In the genomic region with DNA sequence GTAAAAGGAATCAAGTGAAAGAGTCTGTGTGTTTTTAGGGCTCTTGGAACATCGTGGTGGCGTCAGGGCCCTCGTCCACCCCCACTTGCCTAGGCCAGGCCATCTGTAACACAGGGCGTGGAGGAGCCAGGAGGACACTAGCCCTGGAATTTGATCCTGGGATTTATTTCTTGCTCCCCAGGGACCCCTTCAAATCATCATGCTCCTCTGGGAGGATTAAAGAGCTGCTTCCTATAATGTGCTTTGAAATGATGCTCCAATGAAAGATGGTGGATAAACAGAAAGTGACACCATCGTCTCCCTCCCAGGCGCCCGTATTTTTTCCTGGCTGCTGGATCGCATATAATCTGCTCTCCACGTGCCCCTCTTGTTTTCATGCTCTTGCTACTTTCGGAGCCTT, we compare ENCODE assay signal across 1 cellular context.
TF ChIP-seq lines count a peak whose summit lies in the region.

No MANE protein-coding gene starts in this region.

TF ChIP-seq in GM23338, 12 proteins besides CTCF, POLR2A, EP300 and RAD21 (continued from another document):
- TF ChIP-seq, protein P1, sequence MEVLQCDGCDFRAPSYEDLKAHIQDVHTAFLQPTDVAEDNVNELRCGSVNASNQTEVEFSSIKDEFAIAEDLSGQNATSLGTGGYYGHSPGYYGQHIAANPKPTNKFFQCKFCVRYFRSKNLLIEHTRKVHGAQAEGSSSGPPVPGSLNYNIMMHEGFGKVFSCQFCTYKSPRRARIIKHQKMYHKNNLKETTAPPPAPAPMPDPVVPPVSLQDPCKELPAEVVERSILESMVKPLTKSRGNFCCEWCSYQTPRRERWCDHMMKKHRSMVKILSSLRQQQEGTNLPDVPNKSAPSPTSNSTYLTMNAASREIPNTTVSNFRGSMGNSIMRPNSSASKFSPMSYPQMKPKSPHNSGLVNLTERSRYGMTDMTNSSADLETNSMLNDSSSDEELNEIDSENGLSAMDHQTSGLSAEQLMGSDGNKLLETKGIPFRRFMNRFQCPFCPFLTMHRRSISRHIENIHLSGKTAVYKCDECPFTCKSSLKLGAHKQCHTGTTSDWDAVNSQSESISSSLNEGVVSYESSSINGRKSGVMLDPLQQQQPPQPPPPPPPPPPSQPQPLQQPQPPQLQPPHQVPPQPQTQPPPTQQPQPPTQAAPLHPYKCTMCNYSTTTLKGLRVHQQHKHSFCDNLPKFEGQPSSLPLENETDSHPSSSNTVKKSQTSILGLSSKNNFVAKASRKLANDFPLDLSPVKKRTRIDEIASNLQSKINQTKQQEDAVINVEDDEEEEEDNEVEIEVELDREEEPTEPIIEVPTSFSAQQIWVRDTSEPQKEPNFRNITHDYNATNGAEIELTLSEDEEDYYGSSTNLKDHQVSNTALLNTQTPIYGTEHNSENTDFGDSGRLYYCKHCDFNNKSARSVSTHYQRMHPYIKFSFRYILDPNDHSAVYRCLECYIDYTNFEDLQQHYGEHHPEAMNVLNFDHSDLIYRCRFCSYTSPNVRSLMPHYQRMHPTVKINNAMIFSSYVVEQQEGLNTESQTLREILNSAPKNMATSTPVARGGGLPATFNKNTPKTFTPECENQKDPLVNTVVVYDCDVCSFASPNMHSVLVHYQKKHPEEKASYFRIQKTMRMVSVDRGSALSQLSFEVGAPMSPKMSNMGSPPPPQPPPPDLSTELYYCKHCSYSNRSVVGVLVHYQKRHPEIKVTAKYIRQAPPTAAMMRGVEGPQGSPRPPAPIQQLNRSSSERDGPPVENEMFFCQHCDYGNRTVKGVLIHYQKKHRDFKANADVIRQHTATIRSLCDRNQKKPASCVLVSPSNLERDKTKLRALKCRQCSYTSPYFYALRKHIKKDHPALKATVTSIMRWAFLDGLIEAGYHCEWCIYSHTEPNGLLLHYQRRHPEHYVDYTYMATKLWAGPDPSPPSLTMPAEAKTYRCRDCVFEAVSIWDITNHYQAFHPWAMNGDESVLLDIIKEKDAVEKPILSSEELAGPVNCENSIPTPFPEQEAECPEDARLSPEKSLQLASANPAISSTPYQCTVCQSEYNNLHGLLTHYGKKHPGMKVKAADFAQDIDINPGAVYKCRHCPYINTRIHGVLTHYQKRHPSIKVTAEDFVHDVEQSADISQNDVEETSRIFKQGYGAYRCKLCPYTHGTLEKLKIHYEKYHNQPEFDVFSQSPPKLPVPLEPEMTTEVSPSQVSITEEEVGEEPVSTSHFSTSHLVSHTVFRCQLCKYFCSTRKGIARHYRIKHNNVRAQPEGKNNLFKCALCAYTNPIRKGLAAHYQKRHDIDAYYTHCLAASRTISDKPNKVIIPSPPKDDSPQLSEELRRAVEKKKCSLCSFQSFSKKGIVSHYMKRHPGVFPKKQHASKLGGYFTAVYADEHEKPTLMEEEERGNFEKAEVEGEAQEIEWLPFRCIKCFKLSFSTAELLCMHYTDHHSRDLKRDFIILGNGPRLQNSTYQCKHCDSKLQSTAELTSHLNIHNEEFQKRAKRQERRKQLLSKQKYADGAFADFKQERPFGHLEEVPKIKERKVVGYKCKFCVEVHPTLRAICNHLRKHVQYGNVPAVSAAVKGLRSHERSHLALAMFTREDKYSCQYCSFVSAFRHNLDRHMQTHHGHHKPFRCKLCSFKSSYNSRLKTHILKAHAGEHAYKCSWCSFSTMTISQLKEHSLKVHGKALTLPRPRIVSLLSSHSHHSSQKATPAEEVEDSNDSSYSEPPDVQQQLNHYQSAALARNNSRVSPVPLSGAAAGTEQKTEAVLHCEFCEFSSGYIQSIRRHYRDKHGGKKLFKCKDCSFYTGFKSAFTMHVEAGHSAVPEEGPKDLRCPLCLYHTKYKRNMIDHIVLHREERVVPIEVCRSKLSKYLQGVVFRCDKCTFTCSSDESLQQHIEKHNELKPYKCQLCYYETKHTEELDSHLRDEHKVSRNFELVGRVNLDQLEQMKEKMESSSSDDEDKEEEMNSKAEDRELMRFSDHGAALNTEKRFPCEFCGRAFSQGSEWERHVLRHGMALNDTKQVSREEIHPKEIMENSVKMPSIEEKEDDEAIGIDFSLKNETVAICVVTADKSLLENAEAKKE (CRISPR knock-in tag; IDR thresholded peaks at IDR 0.05): no peak
- TF ChIP-seq ZNF114 (CRISPR knock-in tag; IDR thresholded peaks at IDR 0.05) (no peak), STAT1 (IDR thresholded peaks at IDR 0.05; ENCODE audit: unreplicated experiment) (no peak), CREB1 (CRISPR knock-in tag; IDR thresholded peaks at IDR 0.05; ENCODE audit: low read depth) (no peak)
- TF ChIP-seq, protein P2, sequence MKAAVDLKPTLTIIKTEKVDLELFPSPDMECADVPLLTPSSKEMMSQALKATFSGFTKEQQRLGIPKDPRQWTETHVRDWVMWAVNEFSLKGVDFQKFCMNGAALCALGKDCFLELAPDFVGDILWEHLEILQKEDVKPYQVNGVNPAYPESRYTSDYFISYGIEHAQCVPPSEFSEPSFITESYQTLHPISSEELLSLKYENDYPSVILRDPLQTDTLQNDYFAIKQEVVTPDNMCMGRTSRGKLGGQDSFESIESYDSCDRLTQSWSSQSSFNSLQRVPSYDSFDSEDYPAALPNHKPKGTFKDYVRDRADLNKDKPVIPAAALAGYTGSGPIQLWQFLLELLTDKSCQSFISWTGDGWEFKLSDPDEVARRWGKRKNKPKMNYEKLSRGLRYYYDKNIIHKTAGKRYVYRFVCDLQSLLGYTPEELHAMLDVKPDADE (IDR thresholded peaks at IDR 0.05): no peak
- TF ChIP-seq, protein P3, sequence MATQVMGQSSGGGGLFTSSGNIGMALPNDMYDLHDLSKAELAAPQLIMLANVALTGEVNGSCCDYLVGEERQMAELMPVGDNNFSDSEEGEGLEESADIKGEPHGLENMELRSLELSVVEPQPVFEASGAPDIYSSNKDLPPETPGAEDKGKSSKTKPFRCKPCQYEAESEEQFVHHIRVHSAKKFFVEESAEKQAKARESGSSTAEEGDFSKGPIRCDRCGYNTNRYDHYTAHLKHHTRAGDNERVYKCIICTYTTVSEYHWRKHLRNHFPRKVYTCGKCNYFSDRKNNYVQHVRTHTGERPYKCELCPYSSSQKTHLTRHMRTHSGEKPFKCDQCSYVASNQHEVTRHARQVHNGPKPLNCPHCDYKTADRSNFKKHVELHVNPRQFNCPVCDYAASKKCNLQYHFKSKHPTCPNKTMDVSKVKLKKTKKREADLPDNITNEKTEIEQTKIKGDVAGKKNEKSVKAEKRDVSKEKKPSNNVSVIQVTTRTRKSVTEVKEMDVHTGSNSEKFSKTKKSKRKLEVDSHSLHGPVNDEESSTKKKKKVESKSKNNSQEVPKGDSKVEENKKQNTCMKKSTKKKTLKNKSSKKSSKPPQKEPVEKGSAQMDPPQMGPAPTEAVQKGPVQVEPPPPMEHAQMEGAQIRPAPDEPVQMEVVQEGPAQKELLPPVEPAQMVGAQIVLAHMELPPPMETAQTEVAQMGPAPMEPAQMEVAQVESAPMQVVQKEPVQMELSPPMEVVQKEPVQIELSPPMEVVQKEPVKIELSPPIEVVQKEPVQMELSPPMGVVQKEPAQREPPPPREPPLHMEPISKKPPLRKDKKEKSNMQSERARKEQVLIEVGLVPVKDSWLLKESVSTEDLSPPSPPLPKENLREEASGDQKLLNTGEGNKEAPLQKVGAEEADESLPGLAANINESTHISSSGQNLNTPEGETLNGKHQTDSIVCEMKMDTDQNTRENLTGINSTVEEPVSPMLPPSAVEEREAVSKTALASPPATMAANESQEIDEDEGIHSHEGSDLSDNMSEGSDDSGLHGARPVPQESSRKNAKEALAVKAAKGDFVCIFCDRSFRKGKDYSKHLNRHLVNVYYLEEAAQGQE (IDR thresholded peaks at IDR 0.05; ENCODE audit: unreplicated experiment): no peak
